7 cellular contexts compared by ENCODE assay signal in genomic region chrX:46762963-46763362, GRCh38.
"Had no signal": no experiment of that assay in that cellular context is flagged by ENCODE, and none has a peak within 500 bp of the region (broad histone marks: within the 10 kb centered on the region; RNA-seq: fewer than 3 reads in every experiment).

No MANE protein-coding gene starts in this region.

- H3K4me3 ChIP-seq: GM12878 had no signal

- DNase-seq: GDM1, GF-D8 had no signal

- FAIRE-seq: G401.6, GM12878, GM12891, GM12892, GM19239 had no signal
